ENCODE assay signal across 24 cellular contexts in genomic region chr19:27918818-27919217, GRCh38.
DNase-seq lines count a peak whose midpoint lies in the region; ATAC-seq, FAIRE-seq and TF ChIP-seq lines count a peak whose summit lies in the region.
"Had no signal": no experiment of that assay in that cellular context is flagged by ENCODE, and none has a peak within 500 bp of the region (broad histone marks: within the 10 kb centered on the region; RNA-seq: fewer than 3 reads in every experiment).

No MANE protein-coding gene starts in this region.

- H3K36me3 ChIP-seq in DND-41 (ENCODE audit: insufficient read depth, low read length) (no peaks in the 10 kb centered on the region), SK-N-SH (replicated peaks in 1 of 2; ENCODE audit: control insufficient read depth in 1 of 2, insufficient read depth in 2 of 2, low read length in 1 of 2) (no peaks in the 10 kb centered on the region)
- H3K36me3 ChIP-seq: BLaER1 treated with 17β-estradiol and CSF1 and Interleukin-3, amounts not matched to agents 10 nM and 100 nM had no signal

- DNase-seq in NK-92 treated with Interleukin-12 subunit alpha and Interleukin-12 subunit beta, amount 100 ng/mL, for 24 hours (lab: John Stamatoyannopoulos, UW), result peak; percentile 17
- DNase-seq in NK-92 (lab: John Stamatoyannopoulos, UW; ENCODE audit: unreplicated experiment), result no peak
- DNase-seq in DND-41, result no peak
- peak; percentile 4 for DNase-seq in Jurkat, Clone E6-1 (ENCODE audit: low read depth, low spot score)
- no peak for DNase-seq in urothelium cell line (ENCODE audit: low spot score)
- DNase-seq in SK-N-SH, result no peak
- no peak for DNase-seq in GM19238 (ENCODE audit: insufficient read length, low spot score)
- DNase-seq: AML-193; Caco-2; Calu3; CD4-positive, alpha-beta T cell; CD8-positive, alpha-beta T cell; DMS79 treated with DMSO at 0.1 percent for 48 hours; EL; GDM1 had no signal

- 0% methylated on average over 3 of the region's 3 CpGs for WGBS in SK-N-SH (ENCODE audit: low lambda C conversion rate)

- H3K27me3 ChIP-seq in DND-41 (ENCODE audit: insufficient read depth, low read length, poor library complexity) (no peaks in the 10 kb centered on the region), SK-N-SH (ENCODE audit: insufficient read depth) (no peaks in the 10 kb centered on the region)
- H3K27me3 ChIP-seq: BLaER1 treated with 17β-estradiol and CSF1 and Interleukin-3, amounts not matched to agents 10 nM and 100 nM had no signal

- H3K9me3 ChIP-seq in DND-41 (ENCODE audit: insufficient read depth, low read length, severe bottlenecking) (no peaks in the 10 kb centered on the region), SK-N-SH (no peaks in the 10 kb centered on the region)
- H3K9me3 ChIP-seq: BLaER1 treated with 17β-estradiol and CSF1 and Interleukin-3, amounts not matched to agents 10 nM and 100 nM; Caco-2 had no signal

- 0 out of 3 replicates have a peak, but pooled peaks have one; percentile 31 for ATAC-seq in DND-41 (ENCODE audit: insufficient read depth, low read depth)
- ATAC-seq: A549; CD8-positive, alpha-beta T cell; GM12878 had no signal

- no peaks in the 10 kb centered on the region for H3F3A ChIP-seq in SK-N-SH (replicated peaks; ENCODE audit: insufficient read depth)

- H4K20me1 ChIP-seq in DND-41 (ENCODE audit: insufficient read depth, low read length), result no peaks in the 10 kb centered on the region
- H4K20me1 ChIP-seq in SK-N-SH (ENCODE audit: insufficient read depth), result no peaks in the 10 kb centered on the region
- H4K20me1 ChIP-seq: BLaER1 treated with 17β-estradiol and CSF1 and Interleukin-3, amounts not matched to agents 10 nM and 100 nM had no signal

- POLR2A ChIA-PET in SK-N-SH (lab: Yijun Ruan, JAX), result no interaction called here

- H3K79me2 ChIP-seq in DND-41 (ENCODE audit: insufficient read depth, low read length) (no peaks in the 10 kb centered on the region), SK-N-SH (ENCODE audit: insufficient read depth) (no peaks in the 10 kb centered on the region)

- no peak for TF ChIP-seq CTCF in DND-41 (IDR thresholded peaks at IDR 0.05; ENCODE audit: borderline replicate concordance, extremely low read depth, low read length, poor library complexity, severe bottlenecking)
- TF ChIP-seq CTCF in SK-N-SH (IDR thresholded peaks at IDR 0.05), result no peak

- CTCF ChIA-PET in SK-N-SH (lab: Yijun Ruan, JAX), result no interaction called here

- H3K9ac ChIP-seq in DND-41 (ENCODE audit: low read depth, low read length) (no peak overlapping the region), SK-N-SH (no peak overlapping the region)
- H3K9ac ChIP-seq: BLaER1 treated with 17β-estradiol and CSF1 and Interleukin-3, amounts not matched to agents 10 nM and 100 nM had no signal

- TF ChIP-seq RAD21 in SK-N-SH (IDR thresholded peaks at IDR 0.05; ENCODE audit: low read length), result no peak

- no peak overlapping the region for H2AFZ ChIP-seq in DND-41 (ENCODE audit: low read depth, low read length)
- H2AFZ ChIP-seq in SK-N-SH (ENCODE audit: low read depth), result no peak overlapping the region

- TF ChIP-seq EP300 in SK-N-SH (IDR thresholded peaks at IDR 0.05; ENCODE audit: borderline replicate concordance in 1 of 2, low read depth in 1 of 2, low read length in 1 of 2), result no peak

- no peaks in the 10 kb centered on the region for H3K9me2 ChIP-seq in SK-N-SH

- H3K4me2 ChIP-seq in DND-41 (ENCODE audit: insufficient read depth, low read length) (no peak overlapping the region), SK-N-SH (no peak overlapping the region)
- H3K4me2 ChIP-seq: A549; BLaER1 treated with 17β-estradiol and CSF1 and Interleukin-3, amounts not matched to agents 10 nM and 100 nM had no signal

- H3K4me3 ChIP-seq in DND-41 (ENCODE audit: low read depth in 1 of 2, low read length in 2 of 2), result no peak overlapping the region
- H3K4me3 ChIP-seq in Jurkat, Clone E6-1 (ENCODE audit: low read length), result no peak overlapping the region
- H3K4me3 ChIP-seq in SK-N-SH (ENCODE audit: low read depth in 2 of 2, low read length in 1 of 2), result no peak overlapping the region
- H3K4me3 ChIP-seq: A549; BLaER1 treated with 17β-estradiol and CSF1 and Interleukin-3, amounts not matched to agents 10 nM and 100 nM; GM12878 had no signal

- H3K27ac ChIP-seq in DND-41 (ENCODE audit: low read length) (no peak overlapping the region), SK-N-SH (ENCODE audit: low read depth in 2 of 2, low read length in 1 of 2) (no peak overlapping the region)
- H3K27ac ChIP-seq: 22Rv1; A549; BLaER1 treated with 17β-estradiol and CSF1 and Interleukin-3, amounts not matched to agents 10 nM and 100 nM; C4-2B had no signal

- FAIRE-seq in urothelium cell line (lab: Jason Lieb, UNC), result peak; percentile 92
- FAIRE-seq: A549, D721Med, GM12878, GM12892, GM18507, GM19239 had no signal

- H3K4me1 ChIP-seq in DND-41 (ENCODE audit: insufficient read depth, low read length), result no peaks in the 10 kb centered on the region
- no peaks in the 10 kb centered on the region for H3K4me1 ChIP-seq in SK-N-SH (ENCODE audit: control insufficient read depth in 1 of 2, insufficient read depth in 2 of 2, low read depth in 1 of 2, low read length in 1 of 2)
- H3K4me1 ChIP-seq: A549, Caco-2 had no signal

TF ChIP-seq in SK-N-SH, 30 proteins besides CTCF, POLR2A, EP300 and RAD21:
- no peak for TF ChIP-seq JUND (IDR thresholded peaks at IDR 0.05)
- TF ChIP-seq USF2 (IDR thresholded peaks at IDR 0.05; ENCODE audit: borderline replicate concordance, low read depth, low read length), result no peak
- TF ChIP-seq USF1 (IDR thresholded peaks at IDR 0.05; ENCODE audit: borderline replicate concordance, low read depth), result no peak
- TF ChIP-seq FOSL2 (IDR thresholded peaks at IDR 0.05; ENCODE audit: borderline replicate concordance, low read depth), result no peak
- no peak for TF ChIP-seq RXRA (IDR thresholded peaks at IDR 0.05; ENCODE audit: borderline replicate concordance, low read depth)
- no peak for TF ChIP-seq FOXJ3 (CRISPR knock-in tag; IDR thresholded peaks at IDR 0.05)
- no peak for TF ChIP-seq RCOR1 (IDR thresholded peaks at IDR 0.05; ENCODE audit: low read length)
- TF ChIP-seq CHD2 (IDR thresholded peaks at IDR 0.05; ENCODE audit: low read length, partially characterized antibody), result no peak
- TF ChIP-seq NFIC (IDR thresholded peaks at IDR 0.05; ENCODE audit: borderline replicate concordance), result no peak
- TF ChIP-seq IRF3 (IDR thresholded peaks at IDR 0.05; ENCODE audit: low read depth, low read length), result no peak
- TF ChIP-seq TEAD4 (IDR thresholded peaks at IDR 0.05; ENCODE audit: borderline replicate concordance, insufficient read depth), result no peak
- TF ChIP-seq NRF1 (IDR thresholded peaks at IDR 0.05; ENCODE audit: low read depth, low read length), result no peak
- TF ChIP-seq MEF2A (IDR thresholded peaks at IDR 0.05; ENCODE audit: borderline replicate concordance, low read depth), result no peak
- no peak for TF ChIP-seq GABPA (IDR thresholded peaks at IDR 0.05; ENCODE audit: low read depth)
- no peak for TF ChIP-seq ELF1 (IDR thresholded peaks at IDR 0.05)

Comparison
In these comparisons a context has a peak if more than half of its experiments do, and no peak if none do; other contexts are left out.
1. DNase-seq: peak in NK-92 treated with Interleukin-12 subunit alpha and Interleukin-12 subunit beta, amount 100 ng/mL, for 24 hours (single experiment) and Jurkat, Clone E6-1 (single experiment); none in NK-92 (single experiment), DND-41 (single experiment), urothelium cell line (single experiment), SK-N-SH (single experiment) and GM19238 (single experiment).